ENCODE assay signal across 11 cellular contexts in genomic region chr9:132243156-132244074, GRCh38.
DNase-seq lines count a peak whose midpoint lies in the region; ATAC-seq and TF ChIP-seq lines count a peak whose summit lies in the region.
"Had no signal": no experiment of that assay in that cellular context is flagged by ENCODE, and none has a peak within 500 bp of the region (broad histone marks: within the 10 kb centered on the region; RNA-seq: fewer than 3 reads in every experiment).

No MANE protein-coding gene starts in this region.

- H3K36me3 Mint-ChIP-seq in CD8-positive, alpha-beta T cell, result peaks cover 10% of the 10 kb centered on the region
- peaks cover 2% of the 10 kb centered on the region for H3K36me3 Mint-ChIP-seq in activated B cell treated with CpG ODN at 0.5 μM for 24 hours (ENCODE audit: low read depth)
- no peaks in the 10 kb centered on the region for H3K36me3 Mint-ChIP-seq in naive thymus-derived CD8-positive, alpha-beta T cell

- no peak for ATAC-seq in CD8-positive, alpha-beta T cell
- no peak for ATAC-seq in activated B cell treated with CpG ODN at 0.5 μM for 24 hours (ENCODE audit: low read depth)
- ATAC-seq in naive thymus-derived CD8-positive, alpha-beta T cell, result no peak
- no peak for ATAC-seq in HG02870 (IDR thresholded peaks at IDR 0.05; ENCODE audit: unreplicated experiment)
- ATAC-seq in HG03280 (IDR thresholded peaks at IDR 0.05; ENCODE audit: unreplicated experiment), result no peak
- no peak for ATAC-seq in GM21576 (IDR thresholded peaks at IDR 0.05; ENCODE audit: unreplicated experiment)

- H3K4me3 ChIP-seq in CD8-positive, alpha-beta T cell (ENCODE audit: low read depth, low read length), result no peak overlapping the region
- no peak overlapping the region for H3K4me3 ChIP-seq in H7 (ENCODE audit: insufficient read depth, low read depth, low read length)

- no peak for TF ChIP-seq CTCF in CD8-positive, alpha-beta T cell (IDR thresholded peaks at IDR 0.05)
- TF ChIP-seq CTCF in activated B cell treated with CpG ODN at 0.5 μM for 24 hours (IDR thresholded peaks at IDR 0.05), result no peak

- H3K27ac ChIP-seq in CD8-positive, alpha-beta T cell (ENCODE audit: low read depth, low read length), result no peak overlapping the region

- no peaks in the 10 kb centered on the region for H3K27me3 ChIP-seq in CD8-positive, alpha-beta T cell (ENCODE audit: insufficient read depth, low read length)
- peaks cover 32% of the 10 kb centered on the region for H3K27me3 ChIP-seq in H7 (ENCODE audit: control insufficient read depth, insufficient read depth, low read length)
- H3K27me3 ChIP-seq: Peyer's patch had no signal

- H3K36me3 ChIP-seq in CD8-positive, alpha-beta T cell (ENCODE audit: insufficient read depth, low read length), result no peaks in the 10 kb centered on the region
- no peaks in the 10 kb centered on the region for H3K36me3 ChIP-seq in H7 (replicated peaks; ENCODE audit: control insufficient read depth, insufficient read depth, low read length)
- H3K36me3 ChIP-seq: Peyer's patch had no signal

- peaks cover 14% of the 10 kb centered on the region for H3K4me1 ChIP-seq in CD8-positive, alpha-beta T cell (ENCODE audit: insufficient read depth, low read length)

- peak overlapping the region; percentile 92 for H3K4me3 Mint-ChIP-seq in CD8-positive, alpha-beta T cell
- peak overlapping the region; percentile 91 for H3K4me3 Mint-ChIP-seq in activated B cell treated with CpG ODN at 0.5 μM for 24 hours
- H3K4me3 Mint-ChIP-seq in naive thymus-derived CD8-positive, alpha-beta T cell, result peak overlapping the region; percentile 56 to 99 (median 93)

- DNase-seq in CD8-positive, alpha-beta T cell, result no peak
- peak; percentile 69 for DNase-seq in H7
- DNase-seq in activated B cell treated with CpG ODN at 0.5 μM for 24 hours, result no peak
- peak in 1 of 10 donors; percentile 55 for DNase-seq in naive thymus-derived CD8-positive, alpha-beta T cell
- DNase-seq in AML-193 (lab: John Stamatoyannopoulos, UW), result no peak
- DNase-seq: midbrain, NCI-H2029 had no signal

- POLR2A ChIA-PET in CD8-positive, alpha-beta T cell (lab: Charles Lee), result no interaction called here
- POLR2A ChIA-PET in activated B cell treated with CpG ODN at 0.5 μM for 24 hours (lab: Charles Lee), result no interaction called here
- POLR2A ChIA-PET in naive thymus-derived CD8-positive, alpha-beta T cell (lab: Charles Lee), result no interaction called here

- no peak overlapping the region for H3K27ac Mint-ChIP-seq in CD8-positive, alpha-beta T cell
- peak overlapping the region; percentile 83 for H3K27ac Mint-ChIP-seq in activated B cell treated with CpG ODN at 0.5 μM for 24 hours
- H3K27ac Mint-ChIP-seq in naive thymus-derived CD8-positive, alpha-beta T cell, result peak overlapping the region in 5 of 10 donors; percentile 25 to 59 (median 35)

- intact Hi-C loops in CD8-positive, alpha-beta T cell (cut with DNase I, micrococcal nuclease), result loop anchor here (2.0 to 10.0 kb wide), 9 partner anchors 109 to 1781 kb away; partner anchors contain the start of genes TSC1 (in 2 of the 2), BRD3OS (in 1 of the 2), FAM78A (in 1 of the 2) and GTF3C4 (in 1 of the 2)
- intact Hi-C loops in activated B cell treated with CpG ODN at 0.5 μM for 24 hours (cut with micrococcal nuclease), result loop anchor here (5.0 kb wide), 1 partner anchor 634 kb away; the partner anchor contains the start of genes AK8 and SPACA9

- H3K9me3 ChIP-seq in CD8-positive, alpha-beta T cell (ENCODE audit: low read length), result no peaks in the 10 kb centered on the region
- H3K9me3 ChIP-seq: Peyer's patch had no signal

- H3K9me3 Mint-ChIP-seq in CD8-positive, alpha-beta T cell, result no peaks in the 10 kb centered on the region
- no peaks in the 10 kb centered on the region for H3K9me3 Mint-ChIP-seq in activated B cell treated with CpG ODN at 0.5 μM for 24 hours
- no peaks in the 10 kb centered on the region for H3K9me3 Mint-ChIP-seq in naive thymus-derived CD8-positive, alpha-beta T cell

- H3K4me1 Mint-ChIP-seq in CD8-positive, alpha-beta T cell (ENCODE audit: low read depth), result peaks cover 10% of the 10 kb centered on the region
- H3K4me1 Mint-ChIP-seq in activated B cell treated with CpG ODN at 0.5 μM for 24 hours, result peaks cover 12% of the 10 kb centered on the region
- H3K4me1 Mint-ChIP-seq in naive thymus-derived CD8-positive, alpha-beta T cell, result peaks cover 11 to 25% (median 13%) of the 10 kb centered on the region in 4 donors

- H3K27me3 Mint-ChIP-seq in CD8-positive, alpha-beta T cell (ENCODE audit: low read depth), result peaks cover 5% of the 10 kb centered on the region
- no peaks in the 10 kb centered on the region for H3K27me3 Mint-ChIP-seq in activated B cell treated with CpG ODN at 0.5 μM for 24 hours
- peaks cover 0 to 13% (median 0%) of the 10 kb centered on the region in 5 donors for H3K27me3 Mint-ChIP-seq in naive thymus-derived CD8-positive, alpha-beta T cell

- CTCF ChIA-PET in CD8-positive, alpha-beta T cell (lab: Charles Lee), result interaction anchor here (1.0 to 1.2 kb wide), 4 partner anchors 9 to 480 kb away, joined by 3 to 4 read pairs (median 4); no protein-coding TSS in a partner anchor
- CTCF ChIA-PET in activated B cell treated with CpG ODN at 0.5 μM for 24 hours (lab: Charles Lee), result no interaction called here
